In the genomic region with DNA sequence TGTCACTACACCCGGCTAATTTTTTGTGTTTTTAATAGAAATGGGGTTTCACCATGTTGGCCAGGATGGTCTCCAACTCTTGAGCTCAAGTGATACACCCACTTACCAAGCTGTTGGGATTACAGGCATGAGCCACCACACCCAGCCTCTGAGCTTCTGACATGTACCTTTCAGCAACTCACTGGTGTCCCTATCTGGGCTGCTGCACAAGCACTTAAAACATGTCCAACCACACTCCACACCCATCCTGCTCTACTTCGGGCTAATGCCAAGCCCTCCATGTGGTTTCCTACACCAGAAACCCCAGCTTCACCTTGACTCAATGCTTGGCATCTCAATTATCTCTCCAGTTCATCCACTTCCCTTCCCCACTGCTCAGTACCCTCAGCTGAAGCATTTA, we compare ENCODE assay signal across 18 cellular contexts. TPM values are rescaled to one million over a fixed set of nuclear protein-coding genes. Genes with fewer than 3 reads are reported as not detected.
"Had no signal": no experiment of that assay in that cellular context is flagged by ENCODE, and none has a peak within 500 bp of the region (broad histone marks: within the 10 kb centered on the region; RNA-seq: fewer than 3 reads in every experiment).

No MANE protein-coding gene starts in this region.

- H3K27ac ChIP-seq: esophagus squamous epithelium, foreskin keratinocyte, left lung, testis had no signal

- H3K9me3 ChIP-seq: esophagus squamous epithelium, left lung, testis had no signal

- H3K4me3 Mint-ChIP-seq: activated B cell treated with CpG ODN at 0.5 μM for 24 hours; activated CD4-positive, alpha-beta T cell treated with anti-CD3 and anti-CD28 coated beads, Interleukin-2, amount 10 ng/mL, durations not matched to agents 24 days and 14 days; activated naive CD4-positive, alpha-beta T cell treated with anti-CD3 and anti-CD28 coated beads for 36 hours; activated T-helper 1 cell treated with anti-CD3 and anti-CD28 coated beads, Interleukin-12 subunit alpha, Interleukin-12 subunit beta, Interleukin-2, Interleukin-4 antibody, amounts not matched to agents 30 ng/mL and 10 ng/mL and 1 ng/mL, durations not matched to agents 14 hours and 24 hours and 36 hours; brain had no signal

- H3K4me3 ChIP-seq: esophagus squamous epithelium, left lung, testis had no signal

- ATAC-seq: foreskin keratinocyte, left lung, sciatic nerve, SK-N-SH treated with all-trans-retinoic acid at 6 μM for 48 hours had no signal

- H3K27ac Mint-ChIP-seq: activated B cell treated with CpG ODN at 0.5 μM for 24 hours; activated CD4-positive, alpha-beta T cell treated with anti-CD3 and anti-CD28 coated beads, Interleukin-2, amount 10 ng/mL, durations not matched to agents 24 days and 14 days; activated naive CD4-positive, alpha-beta T cell treated with anti-CD3 and anti-CD28 coated beads for 36 hours; activated T-helper 1 cell treated with anti-CD3 and anti-CD28 coated beads, Interleukin-12 subunit alpha, Interleukin-12 subunit beta, Interleukin-2, Interleukin-4 antibody, amounts not matched to agents 30 ng/mL and 10 ng/mL and 1 ng/mL, durations not matched to agents 14 hours and 24 hours and 36 hours had no signal

- H3K4me1 ChIP-seq: foreskin keratinocyte had no signal

- H3K27me3 ChIP-seq: esophagus squamous epithelium, foreskin keratinocyte, left lung, testis had no signal

- H3K27me3 Mint-ChIP-seq: activated B cell treated with CpG ODN at 0.5 μM for 24 hours; activated CD4-positive, alpha-beta T cell treated with anti-CD3 and anti-CD28 coated beads, Interleukin-2, amount 10 ng/mL, durations not matched to agents 24 days and 14 days; brain had no signal

- H3K9me3 Mint-ChIP-seq: activated B cell treated with CpG ODN at 0.5 μM for 24 hours; activated CD4-positive, alpha-beta T cell treated with anti-CD3 and anti-CD28 coated beads, Interleukin-2, amount 10 ng/mL, durations not matched to agents 24 days and 14 days; activated naive CD4-positive, alpha-beta T cell treated with anti-CD3 and anti-CD28 coated beads for 36 hours; activated T-helper 1 cell treated with anti-CD3 and anti-CD28 coated beads, Interleukin-12 subunit alpha, Interleukin-12 subunit beta, Interleukin-2, Interleukin-4 antibody, amounts not matched to agents 30 ng/mL and 10 ng/mL and 1 ng/mL, durations not matched to agents 14 hours and 24 hours and 36 hours; brain had no signal

- DNase-seq: activated B cell treated with CpG ODN at 0.5 μM for 24 hours; activated CD4-positive, alpha-beta T cell treated with anti-CD3 and anti-CD28 coated beads, Interleukin-2, amount 10 ng/mL, durations not matched to agents 24 days and 14 days; activated naive CD4-positive, alpha-beta T cell treated with anti-CD3 and anti-CD28 coated beads for 36 hours; amniotic stem cell; esophagus squamous epithelium; foreskin keratinocyte; head of caudate nucleus; islet precursor cell; left lung; posterior cingulate gyrus; stimulated activated CD4-positive, alpha-beta T cell treated with anti-CD3 and anti-CD28 coated beads, Interleukin-2, amount 100 ng/mL, for 24 hours; stimulated activated naive CD4-positive, alpha-beta T cell treated with Interleukin-2 at 50 U/mL for 16 hours; testis had no signal

RNA-seq across cellular contexts. Expression of a gene that starts 51.2 kb away (rescaled TPM):
- total RNA-seq: activated B cell treated with CpG ODN at 0.5 μM for 24 hours; activated naive CD4-positive, alpha-beta T cell treated with anti-CD3 and anti-CD28 coated beads for 36 hours; activated T-helper 1 cell treated with anti-CD3 and anti-CD28 coated beads, Interleukin-12 subunit alpha, Interleukin-12 subunit beta, Interleukin-2, Interleukin-4 antibody, amounts not matched to agents 30 ng/mL and 10 ng/mL and 1 ng/mL, durations not matched to agents 14 hours and 24 hours and 36 hours; foreskin keratinocyte; T-helper 1 cell treated with Interleukin-12 subunit alpha and Interleukin-12 subunit beta and Interleukin-4 antibody, amounts not matched to agents 30 ng/mL and 1 ng/mL, for 36 hours had no signal
